In the genomic region with DNA sequence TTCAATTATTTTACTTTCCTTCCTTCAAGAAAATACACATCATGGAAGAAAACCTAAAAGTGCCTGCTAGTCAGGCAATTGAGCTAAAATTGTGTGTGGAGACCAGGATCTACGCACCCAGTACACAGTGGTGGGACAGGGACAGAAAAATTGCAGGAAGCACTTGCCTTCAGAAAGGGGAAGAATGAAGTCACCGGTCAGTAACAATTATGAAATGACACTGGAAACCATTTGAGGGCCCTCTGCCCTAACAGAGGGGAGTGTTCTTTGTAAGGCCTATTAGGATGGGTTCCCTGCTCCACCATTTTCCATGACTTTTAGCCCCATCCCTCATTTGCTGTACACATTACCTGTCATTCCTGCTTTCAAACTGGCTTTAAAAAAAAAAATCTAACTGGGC, we compare ENCODE assay signal across 19 cellular contexts. TPM values are rescaled to one million over a fixed set of nuclear protein-coding genes. Genes with fewer than 3 reads are reported as not detected.
DNase-seq lines count a peak whose midpoint lies in the region; ATAC-seq and TF ChIP-seq lines count a peak whose summit lies in the region.
"Had no signal": no experiment of that assay in that cellular context is flagged by ENCODE, and none has a peak within 500 bp of the region (broad histone marks: within the 10 kb centered on the region; RNA-seq: fewer than 3 reads in every experiment).

No MANE protein-coding gene starts in this region.

- H3K4me3 ChIP-seq in esophagus squamous epithelium: no peak overlapping the region
- H3K4me3 ChIP-seq: esophagus muscularis mucosa, MG63, prostate gland had no signal

- WGBS in esophagus squamous epithelium, 2 donors: 50 to 79% methylated on average over 2 of the region's 2 CpGs

- peaks cover 0 to 8% (median 0%) of the 10 kb centered on the region in 3 donors for H3K36me3 ChIP-seq in esophagus squamous epithelium
- H3K36me3 ChIP-seq: prostate gland had no signal

- peaks cover 5 to 41% (median 24%) of the 10 kb centered on the region in 3 donors for H3K4me1 ChIP-seq in esophagus squamous epithelium
- H3K4me1 ChIP-seq: prostate gland had no signal

- no peak for ATAC-seq in stimulated activated naive B cell treated with anti-CD40 and anti-IgM and Interleukin-4, amounts not matched to agents 10 μg/mL and 1 μg/mL and 100 μg/mL, for 72 hours (replicated peaks)
- no peak for ATAC-seq in GM19455 (IDR thresholded peaks at IDR 0.05; ENCODE audit: unreplicated experiment)
- no peak for ATAC-seq in GM21367 (IDR thresholded peaks at IDR 0.05; ENCODE audit: unreplicated experiment)
- ATAC-seq: HepG2; natural killer cell treated with Interleukin-12 subunit alpha and Interleukin-12 subunit beta and Interleukin-15 and Interleukin-18, amount 100 ng/mL, for 72 hours had no signal

- peak overlapping the region; percentile 36 to 79 (median 56) for H3K27ac ChIP-seq in esophagus squamous epithelium
- H3K27ac ChIP-seq: esophagus muscularis mucosa had no signal

- TF ChIP-seq POLR2A in esophagus squamous epithelium (IDR thresholded peaks at IDR 0.05): no peak

- no peaks in the 10 kb centered on the region for H3K9me3 Mint-ChIP-seq in stimulated activated naive B cell treated with anti-CD40 and anti-IgM and Interleukin-4, amounts not matched to agents 10 μg/mL and 1 μg/mL and 100 μg/mL, for 72 hours
- H3K9me3 Mint-ChIP-seq: natural killer cell treated with Interleukin-12 subunit alpha and Interleukin-12 subunit beta and Interleukin-15 and Interleukin-18, amount 100 ng/mL, for 72 hours had no signal

- H3K27me3 ChIP-seq in esophagus squamous epithelium: no peaks in the 10 kb centered on the region
- H3K27me3 ChIP-seq: esophagus muscularis mucosa, MG63 had no signal

- no peaks in the 10 kb centered on the region for H3K9me3 ChIP-seq in esophagus squamous epithelium
- H3K9me3 ChIP-seq: esophagus muscularis mucosa, MG63, prostate gland had no signal

- peaks cover 3 to 4% of the 10 kb centered on the region in 2 donors for H3K36me3 Mint-ChIP-seq in stimulated activated naive B cell treated with anti-CD40 and anti-IgM and Interleukin-4, amounts not matched to agents 10 μg/mL and 1 μg/mL and 100 μg/mL, for 72 hours
- H3K36me3 Mint-ChIP-seq: natural killer cell treated with Interleukin-12 subunit alpha and Interleukin-12 subunit beta and Interleukin-15 and Interleukin-18, amount 100 ng/mL, for 72 hours had no signal

- intact Hi-C loops in esophagus squamous epithelium (cut with DNase I): no loop called here

- peaks cover 16 to 26% of the 10 kb centered on the region in 2 donors for H3K4me1 Mint-ChIP-seq in stimulated activated naive B cell treated with anti-CD40 and anti-IgM and Interleukin-4, amounts not matched to agents 10 μg/mL and 1 μg/mL and 100 μg/mL, for 72 hours

- no peak overlapping the region for H3K4me3 Mint-ChIP-seq in stimulated activated naive B cell treated with anti-CD40 and anti-IgM and Interleukin-4, amounts not matched to agents 10 μg/mL and 1 μg/mL and 100 μg/mL, for 72 hours
- H3K4me3 Mint-ChIP-seq: natural killer cell treated with Interleukin-12 subunit alpha and Interleukin-12 subunit beta and Interleukin-15 and Interleukin-18, amount 100 ng/mL, for 72 hours had no signal

- DNase-seq in CD1c-positive myeloid dendritic cell (ENCODE audit: extremely low spot score) (peak; percentile 69), NOMO-1 treated with dmso at 0.1 percent for 144 hours (lab: John Stamatoyannopoulos, UW; ENCODE audit: unreplicated experiment) (peak; percentile 26), esophagus squamous epithelium (lab: John Stamatoyannopoulos, UW) (no peak), GM03348 (ENCODE audit: low spot score) (no peak)
- no peak for DNase-seq in stimulated activated naive B cell treated with anti-CD40 and anti-IgM and Interleukin-4, amounts not matched to agents 10 μg/mL and 1 μg/mL and 100 μg/mL, for 72 hours
- no peak for DNase-seq in activated CD4-positive, alpha-beta T cell treated with anti-CD3 and anti-CD28 coated beads, Interleukin-2, amount 50 U/mL, for 4 hours
- DNase-seq: activated CD4-positive, alpha-beta T cell treated with anti-CD3 and anti-CD28 coated beads for 1 hour; glutamatergic neuron; GOT3; MG63; NCI-H187; SIG-M5; trophoblast cell had no signal

- no peak for TF ChIP-seq CTCF in esophagus squamous epithelium (IDR thresholded peaks at IDR 0.05)

- no peaks in the 10 kb centered on the region for H3K27me3 Mint-ChIP-seq in stimulated activated naive B cell treated with anti-CD40 and anti-IgM and Interleukin-4, amounts not matched to agents 10 μg/mL and 1 μg/mL and 100 μg/mL, for 72 hours
- H3K27me3 Mint-ChIP-seq: natural killer cell treated with Interleukin-12 subunit alpha and Interleukin-12 subunit beta and Interleukin-15 and Interleukin-18, amount 100 ng/mL, for 72 hours had no signal

- H3K27ac Mint-ChIP-seq in stimulated activated naive B cell treated with anti-CD40 and anti-IgM and Interleukin-4, amounts not matched to agents 10 μg/mL and 1 μg/mL and 100 μg/mL, for 72 hours: peak overlapping the region; percentile 9

RNA-seq across cellular contexts. Expression of a gene that starts 4.5 kb away (rescaled TPM):
- total RNA-seq in esophagus squamous epithelium: 10 to 100 TPM; 14.2 to 22.5 (median 19.3) TPM

RNA-seq across cellular contexts. Expression of a gene that starts 45.5 kb away (rescaled TPM):
- 10 to 100 TPM in 2 of 4 donors, 1 to 10 TPM in 2; 4.1 to 13.1 (median 8.4) TPM for total RNA-seq in esophagus squamous epithelium

RNA-seq across cellular contexts. Expression of a gene that starts 54.5 kb away (rescaled TPM):
- 10 to 100 TPM; 27.7 to 39.8 (median 35.5) TPM for total RNA-seq in esophagus squamous epithelium

RNA-seq across cellular contexts. Expression of a gene that starts 54.5 kb away (rescaled TPM):
- total RNA-seq in esophagus squamous epithelium: 10 to 100 TPM in 3 of 4 donors, 1 to 10 TPM in 1; 10.0 to 34.5 (median 19.9) TPM

RNA-seq across cellular contexts. Expression of a gene that starts 59.3 kb away (rescaled TPM):
- 10 to 100 TPM in 3 of 4 donors, 1 to 10 TPM in 1; 3.7 to 59.5 (median 19.6) TPM for total RNA-seq in esophagus squamous epithelium

Comparison
In these comparisons a context has a peak if more than half of its experiments do, and no peak if none do; other contexts are left out.
1. DNase-seq: peak in CD1c-positive myeloid dendritic cell (single experiment) and NOMO-1 treated with dmso at 0.1 percent for 144 hours (single experiment); none in esophagus squamous epithelium (single experiment), stimulated activated naive B cell treated with anti-CD40 and anti-IgM and Interleukin-4, amounts not matched to agents 10 μg/mL and 1 μg/mL and 100 μg/mL, for 72 hours (single experiment), activated CD4-positive, alpha-beta T cell treated with anti-CD3 and anti-CD28 coated beads, Interleukin-2, amount 50 U/mL, for 4 hours (0 of 2) and GM03348 (single experiment).